In genomic region chr13:93226623-93227279, GRCh38 we compare ENCODE assay signal across 9 cellular contexts. TPM values are rescaled to one million over a fixed set of nuclear protein-coding genes. Genes with fewer than 3 reads are reported as not detected.
A peak's percentile ranks its signal among the peaks of the same experiment; 100 is the strongest.
DNase-seq lines count a peak whose midpoint lies in the region; ATAC-seq and TF ChIP-seq lines count a peak whose summit lies in the region.
"Had no signal": no experiment of that assay in that cellular context is flagged by ENCODE, and none has a peak within 500 bp of the region (broad histone marks: within the 10 kb centered on the region; RNA-seq: fewer than 3 reads in every experiment).

TSS of gene GPC6 (plus strand) at chr13:93226807.

- ATAC-seq in left cardiac atrium (peak; percentile 35 to 71), HG02798 (IDR thresholded peaks at IDR 0.05; ENCODE audit: poor library complexity, unreplicated experiment) (no peak)
- ATAC-seq: HCT116 had no signal

- H3K4me1 ChIP-seq in prostate gland (replicated peaks), result no peaks in the 10 kb centered on the region

- WGBS in prostate gland, result under 1% methylated on average over 31 of the region's 31 CpGs

- H3K9me3 Mint-ChIP-seq in activated naive CD4-positive, alpha-beta T cell treated with anti-CD3 and anti-CD28 coated beads, Interleukin-2, amount 10 ng/mL, durations not matched to agents 7 days and 5 days, result no peaks in the 10 kb centered on the region

- DNase-seq in DMS 273 treated with DMSO at 0.1 percent for 48 hours (lab: John Stamatoyannopoulos, UW) (peak; percentile 89), NCI-H1694 (lab: John Stamatoyannopoulos, UW) (peak; percentile 90), WERI-Rb-1 (peak; percentile 95), left cardiac atrium (peak; percentile 31), prostate gland (ENCODE audit: low spot score) (peak; percentile 32), CD1c-positive myeloid dendritic cell (ENCODE audit: extremely low spot score) (no peak)
- no peak for DNase-seq in activated naive CD4-positive, alpha-beta T cell treated with anti-CD3 and anti-CD28 coated beads, Interleukin-2, amount 10 ng/mL, durations not matched to agents 7 days and 5 days

- H3K36me3 Mint-ChIP-seq in activated naive CD4-positive, alpha-beta T cell treated with anti-CD3 and anti-CD28 coated beads, Interleukin-2, amount 10 ng/mL, durations not matched to agents 7 days and 5 days, result no peaks in the 10 kb centered on the region

- CTCF ChIA-PET in activated naive CD4-positive, alpha-beta T cell treated with anti-CD3 and anti-CD28 coated beads, Interleukin-2, amount 10 ng/mL, durations not matched to agents 7 days and 5 days (lab: Charles Lee), result no interaction called here

- TF ChIP-seq CTCF in WERI-Rb-1 (IDR thresholded peaks at IDR 0.05; ENCODE audit: low read depth, low read length), result no peak
- no peak for TF ChIP-seq CTCF in prostate gland (IDR thresholded peaks at IDR 0.05)

- peaks cover 41% of the 10 kb centered on the region for H3K27me3 Mint-ChIP-seq in activated naive CD4-positive, alpha-beta T cell treated with anti-CD3 and anti-CD28 coated beads, Interleukin-2, amount 10 ng/mL, durations not matched to agents 7 days and 5 days

- no peak within 1 kb of the TSS for H3K4me3 Mint-ChIP-seq in activated naive CD4-positive, alpha-beta T cell treated with anti-CD3 and anti-CD28 coated beads, Interleukin-2, amount 10 ng/mL, durations not matched to agents 7 days and 5 days

- H3K27ac Mint-ChIP-seq in activated naive CD4-positive, alpha-beta T cell treated with anti-CD3 and anti-CD28 coated beads, Interleukin-2, amount 10 ng/mL, durations not matched to agents 7 days and 5 days, result no peak within 1 kb of the TSS

- H3K4me1 Mint-ChIP-seq in activated naive CD4-positive, alpha-beta T cell treated with anti-CD3 and anti-CD28 coated beads, Interleukin-2, amount 10 ng/mL, durations not matched to agents 7 days and 5 days, result no peaks in the 10 kb centered on the region

- peak within 1 kb of the TSS; percentile 95 for H3K27ac ChIP-seq in WERI-Rb-1
- peak within 1 kb of the TSS; percentile 73 to 76 for H3K27ac ChIP-seq in prostate gland

- peak within 1 kb of the TSS; percentile 86 for H3K4me3 ChIP-seq in WERI-Rb-1 (ENCODE audit: low read depth, low read length)
- peak within 1 kb of the TSS; percentile 38 to 40 for H3K4me3 ChIP-seq in prostate gland

- peaks cover 27% of the 10 kb centered on the region for H3K36me3 ChIP-seq in WERI-Rb-1
- H3K36me3 ChIP-seq in prostate gland, result no peaks in the 10 kb centered on the region

- TF ChIP-seq POLR2A in prostate gland (IDR thresholded peaks at IDR 0.05), result no peak

- intact Hi-C loops in left cardiac atrium (cut with DNase I), result no loop called here
- intact Hi-C loops in prostate gland (cut with DNase I), result loop anchor here (10.0 kb wide), 1 partner anchor 1138 kb away; no protein-coding TSS in a partner anchor

- no peaks in the 10 kb centered on the region for H3K9me3 ChIP-seq in WERI-Rb-1 (ENCODE audit: severe bottlenecking)
- no peaks in the 10 kb centered on the region for H3K9me3 ChIP-seq in prostate gland

- H3K27me3 ChIP-seq in WERI-Rb-1 (ENCODE audit: insufficient read depth, low read depth, severe bottlenecking), result no peaks in the 10 kb centered on the region
- no peaks in the 10 kb centered on the region for H3K27me3 ChIP-seq in prostate gland (replicated peaks; ENCODE audit: insufficient read depth)

RNA-seq across cellular contexts. Expression of gene GPC6, which starts in this region (rescaled TPM):
- total RNA-seq in left cardiac atrium (1 to 10 TPM; 2.8 to 5.4 TPM), prostate gland (1 to 10 TPM; 3.4 to 5.3 TPM)

Comparison
In these comparisons a context has a peak if more than half of its experiments do, and no peak if none do; other contexts are left out.
1. DNase-seq: peak in DMS 273 treated with DMSO at 0.1 percent for 48 hours (single experiment), NCI-H1694 (single experiment), WERI-Rb-1 (single experiment), left cardiac atrium (single experiment) and prostate gland (single experiment); none in activated naive CD4-positive, alpha-beta T cell treated with anti-CD3 and anti-CD28 coated beads, Interleukin-2, amount 10 ng/mL, durations not matched to agents 7 days and 5 days (single experiment) and CD1c-positive myeloid dendritic cell (single experiment).